ENCODE assay signal across 22 cellular contexts in the genomic region with DNA sequence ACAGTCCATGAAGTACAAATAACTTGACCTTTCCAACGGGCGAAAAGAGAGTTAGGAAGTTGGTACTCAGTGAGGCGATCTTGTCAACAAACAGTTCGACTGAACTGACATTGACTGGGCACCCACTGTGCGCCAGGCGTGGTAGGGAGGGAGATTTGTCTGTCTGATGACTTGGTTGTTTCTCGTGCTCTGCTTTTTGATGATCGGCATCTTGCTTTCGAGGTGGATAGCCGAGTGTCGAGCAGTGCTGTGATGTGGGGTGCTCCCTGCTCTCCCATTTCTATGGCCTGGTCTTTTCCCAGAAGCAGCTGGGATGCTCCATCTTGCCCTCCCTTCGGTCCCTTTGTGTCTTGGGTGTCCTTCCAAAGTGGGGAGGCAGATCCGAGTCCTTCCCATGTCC. TPM values are rescaled to one million over a fixed set of nuclear protein-coding genes. Genes with fewer than 3 reads are reported as not detected.
DNase-seq lines count a peak whose midpoint lies in the region; ATAC-seq and TF ChIP-seq lines count a peak whose summit lies in the region.
"Had no signal": no experiment of that assay in that cellular context is flagged by ENCODE, and none has a peak within 500 bp of the region (broad histone marks: within the 10 kb centered on the region; RNA-seq: fewer than 3 reads in every experiment).

No MANE protein-coding gene starts in this region.

- H3K27ac Mint-ChIP-seq in WTC11 (peak overlapping the region; percentile 65), osteocyte (ENCODE audit: unreplicated experiment) (peak overlapping the region; percentile 76)
- H3K27ac Mint-ChIP-seq: activated CD8-positive, alpha-beta memory T cell treated with anti-CD3 and anti-CD28 coated beads, Interleukin-2, amount 10 ng/mL, durations not matched to agents 7 days and 5 days; activated naive CD4-positive, alpha-beta T cell treated with anti-CD3 and anti-CD28 coated beads for 36 hours; CD14-positive monocyte; stimulated activated naive CD8-positive, alpha-beta T cell treated with anti-CD3 and anti-CD28 coated beads, Interleukin-15, amount 100 ng/mL, for 72 hours had no signal

- intact Hi-C loops in left cardiac atrium (cut with DNase I): no loop called here

- peak overlapping the region; percentile 25 for H3K27ac ChIP-seq in iPS-20b (ENCODE audit: low read length)
- H3K27ac ChIP-seq: epithelial cell of prostate, thyroid gland had no signal

- CTCF ChIA-PET in WTC11 (lab: Charles Lee): interaction anchor here (1.2 to 1.6 kb wide), 3 partner anchors 16 to 57 kb away, joined by 8 to 15 read pairs (median 12); partner anchors contain the start of gene RPP40

- H3K27me3 Mint-ChIP-seq in WTC11 (ENCODE audit: low read depth): no peaks in the 10 kb centered on the region; the same call in 1 of the 2 replicates
- peaks cover 5% of the 10 kb centered on the region for H3K27me3 Mint-ChIP-seq in osteocyte (ENCODE audit: unreplicated experiment)

- peaks cover 8% of the 10 kb centered on the region; the same call in 1 of the 2 replicates for H3K36me3 Mint-ChIP-seq in WTC11
- no peaks in the 10 kb centered on the region for H3K36me3 Mint-ChIP-seq in osteocyte (ENCODE audit: unreplicated experiment)
- H3K36me3 Mint-ChIP-seq: activated CD8-positive, alpha-beta memory T cell treated with anti-CD3 and anti-CD28 coated beads, Interleukin-2, amount 10 ng/mL, durations not matched to agents 7 days and 5 days; CD14-positive monocyte had no signal

- H3K9me3 Mint-ChIP-seq in WTC11 (peaks cover 10% of the 10 kb centered on the region), osteocyte (ENCODE audit: unreplicated experiment) (peaks cover 3% of the 10 kb centered on the region)

- no peak overlapping the region for H3K4me3 ChIP-seq in iPS-20b (ENCODE audit: low read length)
- H3K4me3 ChIP-seq: thyroid gland had no signal

- DNase-seq in WTC11 (ENCODE audit: low spot score) (no peak), osteocyte (ENCODE audit: extremely low spot score, unreplicated experiment) (no peak), NCI-H748 (lab: John Stamatoyannopoulos, UW; ENCODE audit: unreplicated experiment) (no peak), NOMO-1 (lab: John Stamatoyannopoulos, UW; ENCODE audit: unreplicated experiment in 2 of 2) (no peak), left cardiac atrium (no peak)
- DNase-seq: activated CD4-positive, alpha-beta T cell treated with anti-CD3 and anti-CD28 coated beads, Interleukin-2, amount 50 U/mL, for 1 hour; activated CD8-positive, alpha-beta memory T cell treated with anti-CD3 and anti-CD28 coated beads, Interleukin-2, amount 10 ng/mL, durations not matched to agents 7 days and 5 days; activated naive CD4-positive, alpha-beta T cell treated with anti-CD3 and anti-CD28 coated beads for 36 hours; activated T-cell treated with anti-CD3 and anti-CD28 coated beads, Interleukin-2, amount 50 U/mL, for 48 hours; effector CD4-positive, alpha-beta T cell; GOT3; NCI-H2227 treated with DMSO at 0.1 percent for 48 hours; NCI-H748 treated with DMSO at 0.1 percent for 48 hours; SIG-M5; small intestine; stimulated activated CD8-positive, alpha-beta memory T cell treated with anti-CD3 and anti-CD28 coated beads, Interleukin-4, amount 100 ng/mL, for 48 hours; stimulated activated naive CD8-positive, alpha-beta T cell treated with anti-CD3 and anti-CD28 coated beads, Interleukin-15, amount 100 ng/mL, for 72 hours had no signal

- TF ChIP-seq CTCF in WTC11 (IDR thresholded peaks at IDR 0.05) (no peak), osteocyte (IDR thresholded peaks at IDR 0.05) (no peak)

- H3K4me3 Mint-ChIP-seq in WTC11 (no peak overlapping the region), osteocyte (ENCODE audit: unreplicated experiment) (no peak overlapping the region)
- H3K4me3 Mint-ChIP-seq: activated CD8-positive, alpha-beta memory T cell treated with anti-CD3 and anti-CD28 coated beads, Interleukin-2, amount 10 ng/mL, durations not matched to agents 7 days and 5 days; activated naive CD4-positive, alpha-beta T cell treated with anti-CD3 and anti-CD28 coated beads for 36 hours; CD14-positive monocyte; stimulated activated naive CD8-positive, alpha-beta T cell treated with anti-CD3 and anti-CD28 coated beads, Interleukin-15, amount 100 ng/mL, for 72 hours had no signal

- peak overlapping the region; percentile 19; the same call in 1 of the 2 replicates for H3K9ac ChIP-seq in iPS-20b (ENCODE audit: low read depth, low read length)

- no peaks in the 10 kb centered on the region for H3K36me3 ChIP-seq in iPS-20b (ENCODE audit: insufficient read depth, low read depth, low read length)
- H3K36me3 ChIP-seq: thyroid gland had no signal

- H3K4me1 Mint-ChIP-seq in WTC11: peaks cover 23% of the 10 kb centered on the region
- peaks cover 20% of the 10 kb centered on the region for H3K4me1 Mint-ChIP-seq in osteocyte (ENCODE audit: unreplicated experiment)
- H3K4me1 Mint-ChIP-seq: activated CD8-positive, alpha-beta memory T cell treated with anti-CD3 and anti-CD28 coated beads, Interleukin-2, amount 10 ng/mL, durations not matched to agents 7 days and 5 days; CD14-positive monocyte; stimulated activated naive CD8-positive, alpha-beta T cell treated with anti-CD3 and anti-CD28 coated beads, Interleukin-15, amount 100 ng/mL, for 72 hours had no signal

- H3K9me3 ChIP-seq in iPS-20b (ENCODE audit: insufficient read depth, low read depth, low read length): no peaks in the 10 kb centered on the region
- H3K9me3 ChIP-seq: thyroid gland had no signal

- H3K27me3 ChIP-seq in iPS-20b (ENCODE audit: insufficient read depth, low read length): no peaks in the 10 kb centered on the region
- H3K27me3 ChIP-seq: thyroid gland had no signal

- peaks cover 11% of the 10 kb centered on the region; the same call in 1 of the 2 replicates for H3K4me1 ChIP-seq in iPS-20b (ENCODE audit: insufficient read depth, low read length)
- H3K4me1 ChIP-seq: thyroid gland had no signal

- POLR2A ChIA-PET in WTC11 (lab: Charles Lee): interaction anchor here (1.0 kb wide), 1 partner anchor 9 kb away, joined by 4 read pairs; no protein-coding TSS in a partner anchor

- no peak for ATAC-seq in WTC11
- no peak for ATAC-seq in HG02759 (IDR thresholded peaks at IDR 0.05; ENCODE audit: unreplicated experiment)
- no peak for ATAC-seq in left cardiac atrium
- ATAC-seq: activated CD8-positive, alpha-beta memory T cell treated with anti-CD3 and anti-CD28 coated beads, Interleukin-2, amount 10 ng/mL, durations not matched to agents 7 days and 5 days; stimulated activated naive CD8-positive, alpha-beta T cell treated with anti-CD3 and anti-CD28 coated beads, Interleukin-15, amount 100 ng/mL, for 72 hours had no signal

TF ChIP-seq in WTC11, 78 proteins besides CTCF, POLR2A, EP300 and RAD21:
- TF ChIP-seq, protein P1, sequence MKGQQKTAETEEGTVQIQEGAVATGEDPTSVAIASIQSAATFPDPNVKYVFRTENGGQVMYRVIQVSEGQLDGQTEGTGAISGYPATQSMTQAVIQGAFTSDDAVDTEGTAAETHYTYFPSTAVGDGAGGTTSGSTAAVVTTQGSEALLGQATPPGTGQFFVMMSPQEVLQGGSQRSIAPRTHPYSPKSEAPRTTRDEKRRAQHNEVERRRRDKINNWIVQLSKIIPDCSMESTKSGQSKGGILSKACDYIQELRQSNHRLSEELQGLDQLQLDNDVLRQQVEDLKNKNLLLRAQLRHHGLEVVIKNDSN (CRISPR knock-in tag; IDR thresholded peaks at IDR 0.05): no peak
- TF ChIP-seq STAT6 (CRISPR knock-in tag; conservative IDR thresholded peaks at IDR 0.05; ENCODE audit: low read depth) (no peak), TCF7 (CRISPR knock-in tag; IDR thresholded peaks at IDR 0.05; ENCODE audit: low read depth) (no peak), ZBTB43 (CRISPR knock-in tag; IDR thresholded peaks at IDR 0.05) (no peak)
TF ChIP-seq in WTC11: peak in this region for 0.

RNA-seq across cellular contexts. Expression of gene RPP40, which starts 30.4 kb away (rescaled TPM):
- total RNA-seq in WTC11 (2021) (10.1 to 12.2 TPM (median 10.9 TPM) in 3 replicates), osteocyte (4.2 and 5.6 TPM in 2 replicates), left cardiac atrium (1 to 10 TPM; 3.7 to 4.9 TPM)
